ENCODE assay signal across 17 cellular contexts in the genomic region with DNA sequence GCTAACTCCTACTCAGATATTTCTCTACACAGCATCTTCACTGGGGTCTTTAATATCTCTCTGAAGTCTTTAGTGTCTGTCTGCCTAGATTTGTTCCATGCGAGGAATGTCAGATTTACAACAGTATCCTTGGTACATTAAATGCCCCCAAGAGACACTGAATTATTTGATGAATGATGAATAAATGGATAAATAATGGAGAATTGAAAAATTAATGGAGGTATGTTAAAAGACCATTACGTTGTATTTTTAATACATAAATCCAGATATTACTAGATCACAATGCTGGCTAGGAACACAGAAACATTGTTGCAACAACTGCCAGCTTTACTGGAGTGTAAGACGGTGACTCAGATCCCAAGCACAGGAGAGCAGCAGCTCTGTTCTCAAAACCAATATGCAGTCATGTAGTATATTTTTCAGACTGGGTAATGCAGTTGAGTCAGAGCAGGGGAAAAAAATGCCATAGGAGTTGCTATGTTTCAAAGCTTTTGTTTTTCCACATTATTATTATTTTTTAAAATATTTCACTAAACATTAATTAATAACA.
DNase-seq lines count a peak whose midpoint lies in the region; ATAC-seq, FAIRE-seq and TF ChIP-seq lines count a peak whose summit lies in the region.
"Had no signal": no experiment of that assay in that cellular context is flagged by ENCODE, and none has a peak within 500 bp of the region (broad histone marks: within the 10 kb centered on the region; RNA-seq: fewer than 3 reads in every experiment).

No MANE protein-coding gene starts in this region.

- H4K91ac ChIP-seq in IMR-90 (ENCODE audit: insufficient read depth, low read depth, low read length): no peak overlapping the region

- intact Hi-C loops in IMR-90 (cut with micrococcal nuclease) (loop anchor here (10.0 kb wide), 2 partner anchors 269 to 1569 kb away; no protein-coding TSS in a partner anchor), left lung (cut with DNase I) (no loop called here)

- DNase-seq in AG08395 (ENCODE audit: low spot score) (peak; percentile 75), IMR-90 (peak; percentile 94), bronchial epithelial cell (ENCODE audit: low read depth) (peak; percentile 87), left lung (no peak), cerebellum (ENCODE audit: low spot score) (no peak)
- DNase-seq: activated B cell treated with CpG ODN at 0.5 μM for 24 hours; activated T-cell treated with anti-CD3 and anti-CD28 coated beads, Interleukin-2, amount 50 U/mL, for 24 hours; BE2C; body of pancreas; islet precursor cell; natural killer cell; NCI-H1694; stimulated activated CD4-positive, alpha-beta T cell treated with anti-CD3 and anti-CD28 coated beads, Interleukin-12 subunit alpha, Interleukin-12 subunit beta, amount 100 ng/mL, for 4 hours had no signal

- peak overlapping the region; percentile 28; the same call in 1 of the 2 replicates for H3K4me2 ChIP-seq in IMR-90 (ENCODE audit: low read depth, low read length)

- H3K18ac ChIP-seq in IMR-90 (ENCODE audit: low read depth, low read length): peak overlapping the region; percentile 77; the same call in 1 of the 2 replicates

- POLR2A ChIA-PET in IMR-90 (lab: Charles Lee; ENCODE audit: unreplicated experiment): no interaction called here

- no peak overlapping the region; the same call in 1 of the 2 replicates for H3K23ac ChIP-seq in IMR-90 (ENCODE audit: low read depth, low read length)

- no peak for TF ChIP-seq POLR2A in IMR-90 (IDR thresholded peaks at IDR 0.05; ENCODE audit: low read depth, low read length)

- TF ChIP-seq RAD21 in IMR-90 (IDR thresholded peaks at IDR 0.05; ENCODE audit: low read length): no peak

- dilution Hi-C loops in IMR-90 (cut with HindIII; ENCODE audit: low sequenced_read_pairs, unreplicated experiment): no loop called here

- H3K27ac ChIP-seq in IMR-90 (ENCODE audit: insufficient read depth, low read length) (no peak overlapping the region), left lung (no peak overlapping the region)
- H3K27ac ChIP-seq: body of pancreas had no signal

- H3K56ac ChIP-seq in IMR-90 (ENCODE audit: extremely low read depth, insufficient read depth, low read length): 0 out of 2 replicates have a peak overlapping the region, but pooled peaks have one; percentile 5

- WGBS in IMR-90 (ENCODE audit: extremely low coverage in 2 of 2, insufficient read length in 1 of 2), 2 experiments: no CpG with 5 or more reads among the region's 3 CpGs

- no peak overlapping the region for H2BK15ac ChIP-seq in IMR-90 (ENCODE audit: low read depth, low read length)

- peak overlapping the region; percentile 53 for H3K14ac ChIP-seq in IMR-90 (replicated peaks; ENCODE audit: low read depth, low read length)

- no peaks in the 10 kb centered on the region for H3K36me3 ChIP-seq in IMR-90 (ENCODE audit: control insufficient read depth, insufficient read depth, low read length)
- H3K36me3 ChIP-seq in bronchial epithelial cell (ENCODE audit: control insufficient read depth, insufficient read depth, low read length): no peaks in the 10 kb centered on the region
- H3K36me3 ChIP-seq in left lung: no peaks in the 10 kb centered on the region
- H3K36me3 ChIP-seq: BE2C had no signal

- H3K9me3 ChIP-seq in IMR-90 (ENCODE audit: control insufficient read depth, insufficient read depth, low read length): no peaks in the 10 kb centered on the region
- no peaks in the 10 kb centered on the region for H3K9me3 ChIP-seq in left lung
- H3K9me3 ChIP-seq: BE2C, body of pancreas had no signal

- no peak for FAIRE-seq in bronchial epithelial cell (lab: Jason Lieb, UNC)
- FAIRE-seq: GM18507 had no signal

- H4K5ac ChIP-seq in IMR-90 (ENCODE audit: low read depth, low read length): no peak overlapping the region; the same call in 1 of the 2 replicates

- no peak overlapping the region for H3K9ac ChIP-seq in IMR-90 (ENCODE audit: low read depth, low read length)

- peak overlapping the region; percentile 78; the same call in 1 of the 2 replicates for H2BK120ac ChIP-seq in IMR-90 (ENCODE audit: low read depth, low read length)

- no TSS peak for BruUV-seq in IMR-90 (replicated peaks; lab: Mats Ljungman, UMichigan)

- H4K8ac ChIP-seq in IMR-90 (ENCODE audit: low read depth in 2 of 2, low read length in 2 of 2): peak overlapping the region in 1 of 2 experiments; percentile 27; a peak in 2 of 4 replicates

- H2BK5ac ChIP-seq in IMR-90 (ENCODE audit: low read depth, low read length, poor library complexity, severe bottlenecking): peak overlapping the region; percentile 57

- H3K79me1 ChIP-seq in IMR-90 (ENCODE audit: low read depth in 1 of 2, low read length in 2 of 2): no peaks in the 10 kb centered on the region

- 0 out of 2 replicates have a peak overlapping the region, but pooled peaks have one; percentile 70 for H2BK20ac ChIP-seq in IMR-90 (ENCODE audit: low read depth, low read length)

- H4K20me1 ChIP-seq in IMR-90 (ENCODE audit: insufficient read depth, low read length): no peaks in the 10 kb centered on the region

- H3K4me1 ChIP-seq in IMR-90 (ENCODE audit: control insufficient read depth, insufficient read depth, low read length) (peaks cover 6% of the 10 kb centered on the region), left lung (no peaks in the 10 kb centered on the region)
- H3K4me1 ChIP-seq: BE2C, body of pancreas had no signal

- no peak overlapping the region for H2AK5ac ChIP-seq in IMR-90 (ENCODE audit: low read depth, low read length)

- TF ChIP-seq CTCF in IMR-90 (conservative IDR thresholded peaks at IDR 0.05; ENCODE audit: low read depth, low read length): no peak
- no peak for TF ChIP-seq CTCF in bronchial epithelial cell (IDR thresholded peaks at IDR 0.05; ENCODE audit: insufficient read depth, low read length, severe bottlenecking)
- no peak for TF ChIP-seq CTCF in left lung (IDR thresholded peaks at IDR 0.05)

- ATAC-seq in IMR-90 (ENCODE audit: low read depth) (peak; percentile 91), left lung (peak; percentile 44), HG02763 (IDR thresholded peaks at IDR 0.05; ENCODE audit: unreplicated experiment) (no peak), GM18519 (IDR thresholded peaks at IDR 0.05; ENCODE audit: low FRiP score, unreplicated experiment) (no peak), GM18517 (IDR thresholded peaks at IDR 0.05; ENCODE audit: unreplicated experiment) (no peak)
- ATAC-seq: body of pancreas, natural killer cell had no signal

- H2AK9ac ChIP-seq in IMR-90 (replicated peaks; ENCODE audit: low read depth, low read length, poor library complexity): no peak overlapping the region

- no peak overlapping the region; the same call in 1 of the 2 replicates for H3K4ac ChIP-seq in IMR-90 (ENCODE audit: low read depth, low read length)

- in situ Hi-C loops in IMR-90 (cut with MboI; ENCODE audit: low sequenced_read_pairs): no loop called here

- no peaks in the 10 kb centered on the region for H3K27me3 ChIP-seq in IMR-90 (ENCODE audit: control insufficient read depth, insufficient read depth, low read length)
- H3K27me3 ChIP-seq in bronchial epithelial cell (ENCODE audit: control insufficient read depth, insufficient read depth, low read length): peaks cover 2% of the 10 kb centered on the region
- H3K27me3 ChIP-seq in left lung: no peaks in the 10 kb centered on the region
- H3K27me3 ChIP-seq: BE2C, body of pancreas had no signal

- CTCF ChIA-PET in IMR-90 (lab: Yijun Ruan, JAX): no interaction called here

- H3K4me3 ChIP-seq in IMR-90 (ENCODE audit: insufficient read depth, low read depth, low read length): no peak overlapping the region
- H3K4me3 ChIP-seq in bronchial epithelial cell (ENCODE audit: low read depth, low read length): no peak overlapping the region
- H3K4me3 ChIP-seq in left lung: no peak overlapping the region
- H3K4me3 ChIP-seq: body of pancreas had no signal

- H2AFZ ChIP-seq in IMR-90 (replicated peaks; ENCODE audit: low read length, poor library complexity): no peak overlapping the region

- peaks cover 3% of the 10 kb centered on the region; the same call in 1 of the 2 replicates for H3K9me1 ChIP-seq in IMR-90 (ENCODE audit: insufficient read depth, low read length)

TF ChIP-seq in IMR-90, 13 proteins besides CTCF, POLR2A, EP300 and RAD21:
- TF ChIP-seq FOS (IDR thresholded peaks at IDR 0.05; ENCODE audit: low read depth, low read length) (peak; percentile 77), RCOR1 (IDR thresholded peaks at IDR 0.05; ENCODE audit: insufficient replicate concordance, low read length) (no peak), CEBPB (IDR thresholded peaks at IDR 0.05; ENCODE audit: low read depth, low read length) (peak; percentile 92), ELK1 (IDR thresholded peaks at IDR 0.05; ENCODE audit: borderline replicate concordance, low read depth, low read length) (no peak), MAFK (IDR thresholded peaks at IDR 0.05; ENCODE audit: low read depth, low read length) (no peak), BHLHE40 (IDR thresholded peaks at IDR 0.05; ENCODE audit: low read depth, low read length) (no peak; the same call in 1 of the 2 replicates), USF2 (IDR thresholded peaks at IDR 0.05; ENCODE audit: low read depth, low read length) (no peak)

Comparison
In these comparisons a context has a peak if more than half of its experiments do, and no peak if none do; other contexts are left out.
1. DNase-seq: peak in AG08395 (single experiment), IMR-90 (single experiment) and bronchial epithelial cell (single experiment); none in left lung (0 of 2) and cerebellum (single experiment).
2. ATAC-seq: peak in IMR-90 (single experiment) and left lung (single experiment); none in HG02763 (single experiment), GM18519 (single experiment) and GM18517 (single experiment).